8 cellular contexts compared by ENCODE assay signal in the genomic region with DNA sequence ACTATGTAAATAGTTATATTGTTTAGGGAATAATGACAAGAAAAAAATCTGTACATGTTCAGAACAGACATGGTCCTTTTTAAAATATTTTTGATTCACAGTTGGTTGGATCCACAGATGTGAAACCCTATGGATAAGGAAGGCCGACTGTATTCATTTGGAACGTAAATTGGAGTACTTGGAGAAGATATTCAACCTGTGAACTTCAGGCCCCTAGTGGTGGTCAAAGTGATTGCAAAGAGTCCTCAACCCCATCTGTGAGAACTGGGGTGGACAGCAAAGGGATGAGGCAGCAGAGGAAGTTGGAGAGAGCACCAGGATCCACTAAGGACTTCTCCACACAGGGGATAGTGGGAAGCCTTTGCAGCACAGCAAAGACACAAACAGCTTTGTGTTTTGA. TPM values are rescaled to one million over a fixed set of nuclear protein-coding genes. Genes with fewer than 3 reads are reported as not detected.
DNase-seq lines count a peak whose midpoint lies in the region; ATAC-seq and TF ChIP-seq lines count a peak whose summit lies in the region.

No MANE protein-coding gene starts in this region.

- H3K4me3 ChIP-seq in heart left ventricle (no peak overlapping the region), osteoblast (ENCODE audit: insufficient read depth, low read length) (no peak overlapping the region)

- DNase-seq in heart left ventricle = no peak
- DNase-seq in Right ventricle myocardium superior = no peak
- peak; percentile 55 for DNase-seq in MV-4-11 (lab: John Stamatoyannopoulos, UW)
- peak; percentile 21 for DNase-seq in cerebellar cortex (ENCODE audit: low spot score)
- no peak for DNase-seq in osteoblast (ENCODE audit: insufficient read length, low spot score, missing footprints)
- DNase-seq in GM19240 (ENCODE audit: insufficient read length, low spot score) = no peak
- DNase-seq in T-helper 1 cell = no peak

- H3K4me1 ChIP-seq in heart left ventricle (no peaks in the 10 kb centered on the region), osteoblast (ENCODE audit: insufficient read depth, low read length) (no peaks in the 10 kb centered on the region)

- H3K9me3 ChIP-seq in heart left ventricle = no peaks in the 10 kb centered on the region
- no peaks in the 10 kb centered on the region for H3K9me3 ChIP-seq in osteoblast (ENCODE audit: low read depth, low read length)

- H3K27ac ChIP-seq in heart left ventricle (no peak overlapping the region), osteoblast (ENCODE audit: low read depth, low read length) (no peak overlapping the region)

- H3K27me3 ChIP-seq in heart left ventricle (peaks cover 0 to 2% (median 0%) of the 10 kb centered on the region in 9 donors), osteoblast (ENCODE audit: insufficient read depth, low read length) (peaks cover 29% of the 10 kb centered on the region)

- H3K4me2 ChIP-seq in osteoblast (ENCODE audit: insufficient read depth, low read length) = no peak overlapping the region

- no peaks in the 10 kb centered on the region for H4K20me1 ChIP-seq in osteoblast (ENCODE audit: insufficient read depth, low read length)

- no peaks in the 10 kb centered on the region for H3K36me3 ChIP-seq in heart left ventricle
- H3K36me3 ChIP-seq in osteoblast (ENCODE audit: insufficient read depth, low read length) = no peaks in the 10 kb centered on the region

- 23 to 35% (median 26%) methylated on average over 2 of the region's 2 CpGs for WGBS in heart left ventricle, 4 donors

- no peak for ATAC-seq in heart left ventricle
- ATAC-seq in Right ventricle myocardium superior (ENCODE audit: poor library complexity) = no peak
- ATAC-seq in GM19452 (IDR thresholded peaks at IDR 0.05; ENCODE audit: unreplicated experiment) = no peak

- TF ChIP-seq POLR2A in heart left ventricle (IDR thresholded peaks at IDR 0.05) = no peak

- no peak overlapping the region for H2AFZ ChIP-seq in osteoblast (ENCODE audit: low read length)

- intact Hi-C loops in heart left ventricle (cut with DNase I) (loop anchor here in 2 of 10 donors (2.0 to 5.0 kb wide), 2 partner anchors 135 to 137 kb away; no protein-coding TSS in a partner anchor), Right ventricle myocardium superior (cut with DNase I) (no loop called here)

- TF ChIP-seq CTCF in heart left ventricle (IDR thresholded peaks at IDR 0.05) (peak in 11 of 12 donors; percentile 20 to 55 (median 36)), osteoblast (IDR thresholded peaks at IDR 0.05; ENCODE audit: extremely low read depth, low read depth, low read length) (peak; percentile 72)

- H3K79me2 ChIP-seq in osteoblast (ENCODE audit: insufficient read depth, low read length) = no peaks in the 10 kb centered on the region

RNA-seq across cellular contexts. Expression of a gene that starts 6.2 kb away (rescaled TPM):
- total RNA-seq in heart left ventricle (under 1 TPM in 1 of 9 donors, not detected in 8; 0.24 TPM), Right ventricle myocardium superior (not detected), osteoblast (not detected in 2 replicates)
- not detected for polyA plus RNA-seq in heart left ventricle

Comparison
In these comparisons a context has a peak if more than half of its experiments do, and no peak if none do; other contexts are left out.
1. DNase-seq: peak in MV-4-11 (single experiment) and cerebellar cortex (single experiment); none in heart left ventricle (0 of 5), Right ventricle myocardium superior (single experiment), osteoblast (single experiment), GM19240 (single experiment) and T-helper 1 cell (0 of 5).